1 cellular context compared by ENCODE assay signal in the genomic region with DNA sequence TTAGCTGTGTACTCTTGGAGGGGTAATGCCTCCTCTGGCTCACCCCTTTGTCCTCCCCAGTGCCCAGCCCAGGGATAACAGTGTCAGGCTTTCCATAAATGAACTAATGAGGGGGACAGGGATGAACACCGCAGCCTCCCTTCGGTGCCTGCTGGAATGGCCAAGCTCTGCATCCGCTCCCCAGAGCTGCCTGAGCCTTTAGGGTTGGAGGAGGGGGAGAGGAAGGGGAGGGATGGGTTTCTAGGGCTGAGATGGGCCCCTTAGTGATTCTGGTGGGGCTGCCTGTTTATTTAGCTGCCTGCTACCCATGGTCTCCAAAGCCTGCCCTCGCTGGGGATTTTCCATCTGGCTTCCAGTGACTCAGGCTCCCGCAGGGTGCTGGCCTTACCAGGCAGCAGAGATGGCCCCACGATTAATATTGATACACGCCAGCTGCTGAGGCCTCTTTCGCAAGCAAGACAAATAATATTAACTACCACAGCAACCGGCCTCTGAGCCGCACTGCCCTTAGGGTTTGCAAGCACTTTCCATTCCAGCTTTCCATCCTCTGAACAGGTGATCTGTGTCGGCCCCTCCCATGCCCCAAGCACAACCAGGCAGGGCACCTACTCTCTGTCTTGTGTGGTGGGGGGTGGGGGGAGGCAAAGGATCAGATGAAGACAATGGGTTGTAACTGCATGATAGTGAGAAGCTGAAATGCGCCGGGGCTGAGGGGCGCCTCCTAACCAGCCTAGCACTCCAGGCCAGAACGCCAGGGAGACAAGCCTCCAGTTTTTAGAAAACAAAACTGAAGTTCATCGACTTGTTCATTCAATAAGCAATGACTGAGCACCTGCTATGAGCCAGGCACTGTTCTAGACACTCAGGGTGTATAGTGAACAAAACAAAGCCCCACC.
TF ChIP-seq lines count a peak whose summit lies in the region.

No MANE protein-coding gene starts in this region.

TF ChIP-seq in HepG2, 621 proteins besides CTCF, POLR2A, EP300 and RAD21 (continued from another document and continues in another):
- TF ChIP-seq ZNF782 (CRISPR knock-in tag; IDR thresholded peaks at IDR 0.05; ENCODE audit: borderline replicate concordance) = no peak
- TF ChIP-seq PHF21A (CRISPR knock-in tag; IDR thresholded peaks at IDR 0.05) = peak; percentile 29; the same call in 1 of the 2 replicates
- TF ChIP-seq HMG20A (CRISPR knock-in tag; IDR thresholded peaks at IDR 0.05; ENCODE audit: borderline replicate concordance) = 0 out of 2 replicates have a peak, but pooled peaks have one; percentile 25
- no peak for TF ChIP-seq ZNF543 (CRISPR knock-in tag; IDR thresholded peaks at IDR 0.05)
- no peak for TF ChIP-seq ZNF549 (CRISPR knock-in tag; IDR thresholded peaks at IDR 0.05)
- TF ChIP-seq, protein P1, sequence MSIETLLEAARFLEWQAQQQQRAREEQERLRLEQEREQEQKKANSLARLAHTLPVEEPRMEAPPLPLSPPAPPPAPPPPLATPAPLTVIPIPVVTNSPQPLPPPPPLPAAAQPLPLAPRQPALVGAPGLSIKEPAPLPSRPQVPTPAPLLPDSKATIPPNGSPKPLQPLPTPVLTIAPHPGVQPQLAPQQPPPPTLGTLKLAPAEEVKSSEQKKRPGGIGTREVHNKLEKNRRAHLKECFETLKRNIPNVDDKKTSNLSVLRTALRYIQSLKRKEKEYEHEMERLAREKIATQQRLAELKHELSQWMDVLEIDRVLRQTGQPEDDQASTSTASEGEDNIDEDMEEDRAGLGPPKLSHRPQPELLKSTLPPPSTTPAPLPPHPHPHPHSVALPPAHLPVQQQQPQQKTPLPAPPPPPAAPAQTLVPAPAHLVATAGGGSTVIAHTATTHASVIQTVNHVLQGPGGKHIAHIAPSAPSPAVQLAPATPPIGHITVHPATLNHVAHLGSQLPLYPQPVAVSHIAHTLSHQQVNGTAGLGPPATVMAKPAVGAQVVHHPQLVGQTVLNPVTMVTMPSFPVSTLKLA (IDR thresholded peaks at IDR 0.05) = no peak
- TF ChIP-seq SP2 (CRISPR knock-in tag; IDR thresholded peaks at IDR 0.05) = no peak
- no peak for TF ChIP-seq ZNF329 (CRISPR knock-in tag; IDR thresholded peaks at IDR 0.05; ENCODE audit: low read depth)
- TF ChIP-seq ZFP62 (CRISPR knock-in tag; IDR thresholded peaks at IDR 0.05) = no peak
- TF ChIP-seq KDM6A (CRISPR knock-in tag; IDR thresholded peaks at IDR 0.05; ENCODE audit: low read depth) = no peak
- TF ChIP-seq, protein P2, sequence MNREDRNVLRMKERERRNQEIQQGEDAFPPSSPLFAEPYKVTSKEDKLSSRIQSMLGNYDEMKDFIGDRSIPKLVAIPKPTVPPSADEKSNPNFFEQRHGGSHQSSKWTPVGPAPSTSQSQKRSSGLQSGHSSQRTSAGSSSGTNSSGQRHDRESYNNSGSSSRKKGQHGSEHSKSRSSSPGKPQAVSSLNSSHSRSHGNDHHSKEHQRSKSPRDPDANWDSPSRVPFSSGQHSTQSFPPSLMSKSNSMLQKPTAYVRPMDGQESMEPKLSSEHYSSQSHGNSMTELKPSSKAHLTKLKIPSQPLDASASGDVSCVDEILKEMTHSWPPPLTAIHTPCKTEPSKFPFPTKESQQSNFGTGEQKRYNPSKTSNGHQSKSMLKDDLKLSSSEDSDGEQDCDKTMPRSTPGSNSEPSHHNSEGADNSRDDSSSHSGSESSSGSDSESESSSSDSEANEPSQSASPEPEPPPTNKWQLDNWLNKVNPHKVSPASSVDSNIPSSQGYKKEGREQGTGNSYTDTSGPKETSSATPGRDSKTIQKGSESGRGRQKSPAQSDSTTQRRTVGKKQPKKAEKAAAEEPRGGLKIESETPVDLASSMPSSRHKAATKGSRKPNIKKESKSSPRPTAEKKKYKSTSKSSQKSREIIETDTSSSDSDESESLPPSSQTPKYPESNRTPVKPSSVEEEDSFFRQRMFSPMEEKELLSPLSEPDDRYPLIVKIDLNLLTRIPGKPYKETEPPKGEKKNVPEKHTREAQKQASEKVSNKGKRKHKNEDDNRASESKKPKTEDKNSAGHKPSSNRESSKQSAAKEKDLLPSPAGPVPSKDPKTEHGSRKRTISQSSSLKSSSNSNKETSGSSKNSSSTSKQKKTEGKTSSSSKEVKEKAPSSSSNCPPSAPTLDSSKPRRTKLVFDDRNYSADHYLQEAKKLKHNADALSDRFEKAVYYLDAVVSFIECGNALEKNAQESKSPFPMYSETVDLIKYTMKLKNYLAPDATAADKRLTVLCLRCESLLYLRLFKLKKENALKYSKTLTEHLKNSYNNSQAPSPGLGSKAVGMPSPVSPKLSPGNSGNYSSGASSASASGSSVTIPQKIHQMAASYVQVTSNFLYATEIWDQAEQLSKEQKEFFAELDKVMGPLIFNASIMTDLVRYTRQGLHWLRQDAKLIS (CRISPR knock-in tag; IDR thresholded peaks at IDR 0.05) = no peak
- TF ChIP-seq ELF1 (CRISPR knock-in tag; IDR thresholded peaks at IDR 0.05) = no peak
- no peak for TF ChIP-seq MEF2D (CRISPR knock-in tag; IDR thresholded peaks at IDR 0.05)
- no peak for TF ChIP-seq SMAD9 (CRISPR knock-in tag; IDR thresholded peaks at IDR 0.05)
- TF ChIP-seq, protein P3, sequence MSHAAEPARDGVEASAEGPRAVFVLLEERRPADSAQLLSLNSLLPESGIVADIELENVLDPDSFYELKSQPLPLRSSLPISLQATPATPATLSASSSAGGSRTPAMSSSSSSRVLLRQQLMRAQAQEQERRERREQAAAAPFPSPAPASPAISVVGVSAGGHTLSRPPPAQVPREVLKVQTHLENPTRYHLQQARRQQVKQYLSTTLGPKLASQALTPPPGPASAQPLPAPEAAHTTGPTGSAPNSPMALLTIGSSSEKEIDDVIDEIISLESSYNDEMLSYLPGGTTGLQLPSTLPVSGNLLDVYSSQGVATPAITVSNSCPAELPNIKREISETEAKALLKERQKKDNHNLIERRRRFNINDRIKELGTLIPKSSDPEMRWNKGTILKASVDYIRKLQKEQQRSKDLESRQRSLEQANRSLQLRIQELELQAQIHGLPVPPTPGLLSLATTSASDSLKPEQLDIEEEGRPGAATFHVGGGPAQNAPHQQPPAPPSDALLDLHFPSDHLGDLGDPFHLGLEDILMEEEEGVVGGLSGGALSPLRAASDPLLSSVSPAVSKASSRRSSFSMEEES (CRISPR knock-in tag; IDR thresholded peaks at IDR 0.05) = no peak
- TF ChIP-seq ZNF839 (CRISPR knock-in tag; IDR thresholded peaks at IDR 0.05; ENCODE audit: borderline replicate concordance) = no peak
- TF ChIP-seq, protein P4, sequence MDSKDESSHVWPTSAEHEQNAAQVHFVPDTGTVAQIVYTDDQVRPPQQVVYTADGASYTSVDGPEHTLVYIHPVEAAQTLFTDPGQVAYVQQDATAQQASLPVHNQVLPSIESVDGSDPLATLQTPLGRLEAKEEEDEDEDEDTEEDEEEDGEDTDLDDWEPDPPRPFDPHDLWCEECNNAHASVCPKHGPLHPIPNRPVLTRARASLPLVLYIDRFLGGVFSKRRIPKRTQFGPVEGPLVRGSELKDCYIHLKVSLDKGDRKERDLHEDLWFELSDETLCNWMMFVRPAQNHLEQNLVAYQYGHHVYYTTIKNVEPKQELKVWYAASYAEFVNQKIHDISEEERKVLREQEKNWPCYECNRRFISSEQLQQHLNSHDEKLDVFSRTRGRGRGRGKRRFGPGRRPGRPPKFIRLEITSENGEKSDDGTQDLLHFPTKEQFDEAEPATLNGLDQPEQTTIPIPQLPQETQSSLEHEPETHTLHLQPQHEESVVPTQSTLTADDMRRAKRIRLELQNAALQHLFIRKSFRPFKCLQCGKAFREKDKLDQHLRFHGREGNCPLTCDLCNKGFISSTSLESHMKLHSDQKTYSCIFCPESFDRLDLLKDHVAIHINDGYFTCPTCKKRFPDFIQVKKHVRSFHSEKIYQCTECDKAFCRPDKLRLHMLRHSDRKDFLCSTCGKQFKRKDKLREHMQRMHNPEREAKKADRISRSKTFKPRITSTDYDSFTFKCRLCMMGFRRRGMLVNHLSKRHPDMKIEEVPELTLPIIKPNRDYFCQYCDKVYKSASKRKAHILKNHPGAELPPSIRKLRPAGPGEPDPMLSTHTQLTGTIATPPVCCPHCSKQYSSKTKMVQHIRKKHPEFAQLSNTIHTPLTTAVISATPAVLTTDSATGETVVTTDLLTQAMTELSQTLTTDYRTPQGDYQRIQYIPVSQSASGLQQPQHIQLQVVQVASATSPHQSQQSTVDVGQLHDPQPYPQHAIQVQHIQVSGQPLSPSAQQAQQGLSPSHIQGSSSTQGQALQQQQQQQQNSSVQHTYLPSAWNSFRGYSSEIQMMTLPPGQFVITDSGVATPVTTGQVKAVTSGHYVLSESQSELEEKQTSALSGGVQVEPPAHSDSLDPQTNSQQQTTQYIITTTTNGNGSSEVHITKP (CRISPR knock-in tag; IDR thresholded peaks at IDR 0.05; ENCODE audit: low read depth) = no peak
- no peak for TF ChIP-seq RELA (CRISPR knock-in tag; IDR thresholded peaks at IDR 0.05)
- TF ChIP-seq ZNF644 (CRISPR knock-in tag; IDR thresholded peaks at IDR 0.05; ENCODE audit: low read depth) = 0 out of 2 replicates have a peak, but pooled peaks have one; percentile 30
- TF ChIP-seq, protein P5, sequence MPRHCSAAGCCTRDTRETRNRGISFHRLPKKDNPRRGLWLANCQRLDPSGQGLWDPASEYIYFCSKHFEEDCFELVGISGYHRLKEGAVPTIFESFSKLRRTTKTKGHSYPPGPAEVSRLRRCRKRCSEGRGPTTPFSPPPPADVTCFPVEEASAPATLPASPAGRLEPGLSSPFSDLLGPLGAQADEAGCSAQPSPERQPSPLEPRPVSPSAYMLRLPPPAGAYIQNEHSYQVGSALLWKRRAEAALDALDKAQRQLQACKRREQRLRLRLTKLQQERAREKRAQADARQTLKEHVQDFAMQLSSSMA (CRISPR knock-in tag; IDR thresholded peaks at IDR 0.05) = no peak
- no peak for TF ChIP-seq ZNF660 (CRISPR knock-in tag; IDR thresholded peaks at IDR 0.05; ENCODE audit: borderline replicate concordance, low read depth)
- no peak for TF ChIP-seq HCFC1 (IDR thresholded peaks at IDR 0.05; ENCODE audit: low read depth, low read length)
- TF ChIP-seq TARDBP (CRISPR knock-in tag; IDR thresholded peaks at IDR 0.05) = 0 out of 2 replicates have a peak, but pooled peaks have one; percentile 37
- no peak for TF ChIP-seq SOX6 (IDR thresholded peaks at IDR 0.05)
- peak; percentile 62 for TF ChIP-seq SOX6 (CRISPR knock-in tag; IDR thresholded peaks at IDR 0.05)
- TF ChIP-seq TAF15 (IDR thresholded peaks at IDR 0.05; ENCODE audit: low read depth, low read length, poor library complexity, severe bottlenecking) = no peak
- TF ChIP-seq, protein P6, sequence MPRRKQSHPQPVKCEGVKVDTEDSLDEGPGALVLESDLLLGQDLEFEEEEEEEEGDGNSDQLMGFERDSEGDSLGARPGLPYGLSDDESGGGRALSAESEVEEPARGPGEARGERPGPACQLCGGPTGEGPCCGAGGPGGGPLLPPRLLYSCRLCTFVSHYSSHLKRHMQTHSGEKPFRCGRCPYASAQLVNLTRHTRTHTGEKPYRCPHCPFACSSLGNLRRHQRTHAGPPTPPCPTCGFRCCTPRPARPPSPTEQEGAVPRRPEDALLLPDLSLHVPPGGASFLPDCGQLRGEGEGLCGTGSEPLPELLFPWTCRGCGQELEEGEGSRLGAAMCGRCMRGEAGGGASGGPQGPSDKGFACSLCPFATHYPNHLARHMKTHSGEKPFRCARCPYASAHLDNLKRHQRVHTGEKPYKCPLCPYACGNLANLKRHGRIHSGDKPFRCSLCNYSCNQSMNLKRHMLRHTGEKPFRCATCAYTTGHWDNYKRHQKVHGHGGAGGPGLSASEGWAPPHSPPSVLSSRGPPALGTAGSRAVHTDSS (CRISPR knock-in tag; conservative IDR thresholded peaks at IDR 0.05) = no peak
- TF ChIP-seq, protein P7, sequence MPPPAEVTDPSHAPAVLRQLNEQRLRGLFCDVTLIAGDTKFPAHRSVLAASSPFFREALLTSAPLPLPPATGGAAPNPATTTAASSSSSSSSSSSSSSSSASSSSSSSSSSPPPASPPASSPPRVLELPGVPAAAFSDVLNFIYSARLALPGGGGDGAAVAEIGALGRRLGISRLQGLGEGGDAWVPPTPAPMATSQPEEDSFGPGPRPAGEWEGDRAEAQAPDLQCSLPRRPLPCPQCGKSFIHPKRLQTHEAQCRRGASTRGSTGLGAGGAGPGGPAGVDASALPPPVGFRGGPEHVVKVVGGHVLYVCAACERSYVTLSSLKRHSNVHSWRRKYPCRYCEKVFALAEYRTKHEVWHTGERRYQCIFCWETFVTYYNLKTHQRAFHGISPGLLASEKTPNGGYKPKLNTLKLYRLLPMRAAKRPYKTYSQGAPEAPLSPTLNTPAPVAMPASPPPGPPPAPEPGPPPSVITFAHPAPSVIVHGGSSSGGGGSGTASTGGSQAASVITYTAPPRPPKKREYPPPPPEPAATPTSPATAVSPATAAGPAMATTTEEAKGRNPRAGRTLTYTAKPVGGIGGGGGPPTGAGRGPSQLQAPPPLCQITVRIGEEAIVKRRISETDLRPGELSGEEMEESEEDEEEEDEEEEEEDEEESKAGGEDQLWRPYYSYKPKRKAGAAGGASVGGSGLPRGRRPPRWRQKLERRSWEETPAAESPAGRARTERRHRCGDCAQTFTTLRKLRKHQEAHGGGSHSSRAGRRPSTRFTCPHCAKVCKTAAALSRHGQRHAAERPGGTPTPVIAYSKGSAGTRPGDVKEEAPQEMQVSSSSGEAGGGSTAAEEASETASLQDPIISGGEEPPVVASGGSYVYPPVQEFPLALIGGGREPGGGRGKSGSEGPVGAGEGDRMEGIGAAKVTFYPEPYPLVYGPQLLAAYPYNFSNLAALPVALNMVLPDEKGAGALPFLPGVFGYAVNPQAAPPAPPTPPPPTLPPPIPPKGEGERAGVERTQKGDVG (CRISPR knock-in tag; IDR thresholded peaks at IDR 0.05; ENCODE audit: borderline replicate concordance) = no peak
- no peak for TF ChIP-seq ZNF343 (CRISPR knock-in tag; IDR thresholded peaks at IDR 0.05)
- TF ChIP-seq GABPA (IDR thresholded peaks at IDR 0.05; ENCODE audit: low read depth, low read length) = no peak
- no peak for TF ChIP-seq GABPA (CRISPR knock-in tag; IDR thresholded peaks at IDR 0.05; ENCODE audit: low read depth)
- no peak for TF ChIP-seq SOX13 (IDR thresholded peaks at IDR 0.05)
- TF ChIP-seq SOX13 (CRISPR knock-in tag; conservative IDR thresholded peaks at IDR 0.05 in 1 of 2, IDR thresholded peaks at IDR 0.05 in 1 of 2) = peak in 1 of 2 experiments; percentile 42; a peak in 1 of 4 replicates
- no peak for TF ChIP-seq PAWR (CRISPR knock-in tag; IDR thresholded peaks at IDR 0.05; ENCODE audit: borderline replicate concordance)
- TF ChIP-seq, protein P8, sequence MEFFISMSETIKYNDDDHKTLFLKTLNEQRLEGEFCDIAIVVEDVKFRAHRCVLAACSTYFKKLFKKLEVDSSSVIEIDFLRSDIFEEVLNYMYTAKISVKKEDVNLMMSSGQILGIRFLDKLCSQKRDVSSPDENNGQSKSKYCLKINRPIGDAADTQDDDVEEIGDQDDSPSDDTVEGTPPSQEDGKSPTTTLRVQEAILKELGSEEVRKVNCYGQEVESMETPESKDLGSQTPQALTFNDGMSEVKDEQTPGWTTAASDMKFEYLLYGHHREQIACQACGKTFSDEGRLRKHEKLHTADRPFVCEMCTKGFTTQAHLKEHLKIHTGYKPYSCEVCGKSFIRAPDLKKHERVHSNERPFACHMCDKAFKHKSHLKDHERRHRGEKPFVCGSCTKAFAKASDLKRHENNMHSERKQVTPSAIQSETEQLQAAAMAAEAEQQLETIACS (CRISPR knock-in tag; IDR thresholded peaks at IDR 0.05) = no peak
- no peak for TF ChIP-seq ZNF562 (CRISPR knock-in tag; IDR thresholded peaks at IDR 0.05; ENCODE audit: borderline replicate concordance)
- TF ChIP-seq, protein P9, sequence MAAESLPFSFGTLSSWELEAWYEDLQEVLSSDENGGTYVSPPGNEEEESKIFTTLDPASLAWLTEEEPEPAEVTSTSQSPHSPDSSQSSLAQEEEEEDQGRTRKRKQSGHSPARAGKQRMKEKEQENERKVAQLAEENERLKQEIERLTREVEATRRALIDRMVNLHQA (CRISPR knock-in tag; IDR thresholded peaks at IDR 0.05) = no peak
- TF ChIP-seq ZNF781 (CRISPR knock-in tag; IDR thresholded peaks at IDR 0.05; ENCODE audit: borderline replicate concordance, not compliant biosample characterization) = no peak
- TF ChIP-seq ZNF724P (CRISPR knock-in tag; IDR thresholded peaks at IDR 0.05; ENCODE audit: borderline replicate concordance) = no peak
- TF ChIP-seq ZNF577 (CRISPR knock-in tag; IDR thresholded peaks at IDR 0.05; ENCODE audit: borderline replicate concordance, low read depth) = no peak
